ENCODE assay signal across 17 cellular contexts in genomic region chr17:50797486-50797885, GRCh38. TPM values are rescaled to one million over a fixed set of nuclear protein-coding genes. Genes with fewer than 3 reads are reported as not detected.
"Had no signal": no experiment of that assay in that cellular context is flagged by ENCODE, and none has a peak within 500 bp of the region (broad histone marks: within the 10 kb centered on the region; RNA-seq: fewer than 3 reads in every experiment).

No MANE protein-coding gene starts in this region.

RNA-seq across cellular contexts. Expression of gene ANKRD40CL, which starts 30.2 kb away (rescaled TPM):
- total RNA-seq: activated CD4-positive, alpha-beta memory T cell treated with anti-CD3 and anti-CD28 coated beads, Interleukin-2, amount 10 ng/mL, durations not matched to agents 7 days and 5 days; activated CD4-positive, alpha-beta T cell treated with anti-CD3 and anti-CD28 coated beads, Interleukin-2, amount 10 ng/mL, durations not matched to agents 7 days and 5 days; activated naive CD8-positive, alpha-beta T cell treated with anti-CD3 and anti-CD28 coated beads, Interleukin-2, amount 10 ng/mL, durations not matched to agents 7 days and 5 days; astrocyte; cardiac muscle cell; esophagus squamous epithelium; frontal cortex; left ventricle myocardium inferior; lung; occipital lobe; skeletal muscle tissue; subcutaneous adipose tissue; T-helper 17 cell; upper lobe of left lung; vagina had no signal
- polyA plus RNA-seq: cardiac muscle cell, lung, neural cell had no signal

RNA-seq across cellular contexts. Expression of gene WFIKKN2, which starts 37.9 kb away (rescaled TPM):
- total RNA-seq: activated CD4-positive, alpha-beta memory T cell treated with anti-CD3 and anti-CD28 coated beads, Interleukin-2, amount 10 ng/mL, durations not matched to agents 7 days and 5 days; activated CD4-positive, alpha-beta T cell treated with anti-CD3 and anti-CD28 coated beads, Interleukin-2, amount 10 ng/mL, durations not matched to agents 7 days and 5 days; activated naive CD8-positive, alpha-beta T cell treated with anti-CD3 and anti-CD28 coated beads, Interleukin-2, amount 10 ng/mL, durations not matched to agents 7 days and 5 days; cardiac muscle cell; right lobe of liver; T-helper 17 cell had no signal
- polyA plus RNA-seq: neural cell had no signal
